ENCODE assay signal across 8 cellular contexts in genomic region chr12:56628671-56629458, GRCh38. TPM values are rescaled to one million over a fixed set of nuclear protein-coding genes. Genes with fewer than 3 reads are reported as not detected.
DNase-seq lines count a peak whose midpoint lies in the region; TF ChIP-seq lines count a peak whose summit lies in the region.

No MANE protein-coding gene starts in this region.

- no peak for TF ChIP-seq EP300 in transverse colon (IDR thresholded peaks at IDR 0.05; ENCODE audit: low read depth)

- no peaks in the 10 kb centered on the region for H3K27me3 ChIP-seq in H9 (ENCODE audit: insufficient read depth, low read length)
- H3K27me3 ChIP-seq in Peyer's patch = no peaks in the 10 kb centered on the region
- H3K27me3 ChIP-seq in transverse colon = no peaks in the 10 kb centered on the region

- H3K4me3 Mint-ChIP-seq in H9 = peak overlapping the region; percentile 97 to 98
- H3K4me3 Mint-ChIP-seq in nephron progenitor cell = peak overlapping the region; percentile 96

- no peak overlapping the region for H2BK15ac ChIP-seq in H9 (ENCODE audit: low read depth, low read length)

- H4K5ac ChIP-seq in H9 (ENCODE audit: insufficient read length, low read depth, low read length) = no peak overlapping the region

- H3K23me2 ChIP-seq in H9 (ENCODE audit: insufficient read length, low read depth, low read length, poor library complexity, severe bottlenecking) = peaks cover 11% of the 10 kb centered on the region

- 0 out of 2 replicates have a peak overlapping the region, but pooled peaks have one; percentile 75 for H3K14ac ChIP-seq in H9 (ENCODE audit: insufficient read depth, low read length)

- H3K4me1 ChIP-seq in H9 (ENCODE audit: insufficient read depth, low read length) = peaks cover 14% of the 10 kb centered on the region; the same call in 1 of the 2 replicates
- H3K4me1 ChIP-seq in Peyer's patch = peaks cover 7 to 46% (median 23%) of the 10 kb centered on the region in 4 donors
- H3K4me1 ChIP-seq in transverse colon = peaks cover 34 to 81% (median 48%) of the 10 kb centered on the region in 4 donors

- peaks cover 2 to 20% (median 13%) of the 10 kb centered on the region in 3 experiments; a peak in 5 of 7 replicates for H3K36me3 Mint-ChIP-seq in H9 (ENCODE audit: insufficient read depth in 1 of 3, low read depth in 3 of 3)
- H3K36me3 Mint-ChIP-seq in nephron progenitor cell (ENCODE audit: low read depth) = peaks cover 25% of the 10 kb centered on the region

- H3K9me3 Mint-ChIP-seq in H9 (peaks cover 0 to 3% of the 10 kb centered on the region in 2 experiments; a peak in 2 of 5 replicates), nephron progenitor cell (no peaks in the 10 kb centered on the region)

- no peak overlapping the region for H2BK120ac ChIP-seq in H9 (ENCODE audit: low read depth, low read length, poor library complexity, severe bottlenecking)

- TF ChIP-seq POLR2A in Peyer's patch (IDR thresholded peaks at IDR 0.05) = peak in 1 of 2 donors; percentile 26
- peak; percentile 38 for TF ChIP-seq POLR2A in transverse colon (IDR thresholded peaks at IDR 0.05)

- peak overlapping the region; percentile 77 for H3K9ac ChIP-seq in H9 (ENCODE audit: extremely low read depth, insufficient read length, low read length)

- H3K36me3 ChIP-seq in Peyer's patch (no peaks in the 10 kb centered on the region), transverse colon (peaks cover 0 to 8% (median 0%) of the 10 kb centered on the region in 4 donors)

- no peak overlapping the region for H3K18ac ChIP-seq in H9 (ENCODE audit: insufficient read length, low read depth, low read length)

- no peak overlapping the region for H2BK12ac ChIP-seq in H9 (ENCODE audit: insufficient read length, low read depth, low read length)

- peaks cover 25% of the 10 kb centered on the region; the same call in 1 of the 2 replicates for H3K79me2 ChIP-seq in H9 (ENCODE audit: insufficient read depth, low read length)

- no peak overlapping the region for H2BK5ac ChIP-seq in H9 (ENCODE audit: insufficient read length, low read length)

- in situ Hi-C loops in transverse colon (cut with MboI; ENCODE audit: low pct_ligation_motif_present in 1 of 4, low pct_unique_long_range_greater_than_20kb in 1 of 4, low sequenced_read_pairs in 3 of 4) = no loop called here

- H4K91ac ChIP-seq in H9 (ENCODE audit: insufficient read length, low read depth, low read length) = no peak overlapping the region

- no peak overlapping the region for H3T11ph ChIP-seq in H9 (ENCODE audit: low read length)

- no peak overlapping the region for H2BK20ac ChIP-seq in H9 (ENCODE audit: low read depth, low read length, poor library complexity, severe bottlenecking)

- 100% methylated on average over 1 of the region's 18 CpGs for WGBS in H9 (ENCODE audit: extremely low coverage, insufficient read length, low lambda C conversion rate)
- WGBS in transverse colon (ENCODE audit: low coverage in 1 of 2), 2 donors = 0% methylated on average over 12 to 18 of the region's 18 CpGs

- H3K4me2 ChIP-seq in H9 (ENCODE audit: insufficient read depth, insufficient read length, low read length) = peak overlapping the region; percentile 98

- H3K4ac ChIP-seq in H9 (ENCODE audit: low read depth, low read length) = no peak overlapping the region

- H3K56ac ChIP-seq in H9 (ENCODE audit: insufficient read length, low read depth, low read length) = no peak overlapping the region

- DNase-seq in CD1c-positive myeloid dendritic cell (ENCODE audit: extremely low spot score) (peak; percentile 67), H9 (no peak), Peyer's patch (peak; percentile 69 to 92 (median 92)), activated gamma-delta T cell treated with Interleukin-2 at 50 U/mL for 16 hours (peak; percentile 69), foreskin fibroblast (peak; percentile 54 to 71), nephron progenitor cell (peak; percentile 61), transverse colon (peak; percentile 79), KG1 (lab: John Stamatoyannopoulos, UW) (no peak)

- peak overlapping the region; percentile 4 to 38 (median 37) for H3K27ac Mint-ChIP-seq in H9
- peak overlapping the region; percentile 86 for H3K27ac Mint-ChIP-seq in nephron progenitor cell

- TF ChIP-seq CTCF in H9 (conservative IDR thresholded peaks at IDR 0.05) (no peak), Peyer's patch (IDR thresholded peaks at IDR 0.05) (no peak), foreskin fibroblast (IDR thresholded peaks at IDR 0.05; ENCODE audit: low read depth, low read length) (no peak), nephron progenitor cell (IDR thresholded peaks at IDR 0.05) (no peak), transverse colon (IDR thresholded peaks at IDR 0.05) (no peak)

- no peaks in the 10 kb centered on the region for H4K20me1 ChIP-seq in H9 (ENCODE audit: control insufficient read depth, insufficient read depth, insufficient read length)

- peak overlapping the region; percentile 86 to 99 (median 94) for H3K4me3 ChIP-seq in Peyer's patch
- H3K4me3 ChIP-seq in foreskin fibroblast (ENCODE audit: low read depth in 1 of 2, low read length in 2 of 2) = peak overlapping the region; percentile 88 to 96
- peak overlapping the region; percentile 93 to 98 (median 96) for H3K4me3 ChIP-seq in transverse colon

- intact Hi-C loops in transverse colon (cut with DNase I; ENCODE audit: low total_unique reads) = no loop called here

- H3K23ac ChIP-seq in H9 (ENCODE audit: insufficient read length, low read depth, low read length) = no peak overlapping the region

- no peak overlapping the region for H2AFZ ChIP-seq in H9 (ENCODE audit: low read length)

- H4K8ac ChIP-seq in H9 (replicated peaks; ENCODE audit: insufficient read length, low read depth, low read length) = no peak overlapping the region

- no peaks in the 10 kb centered on the region for H3K27me3 Mint-ChIP-seq in H9 (ENCODE audit: low read depth)
- H3K27me3 Mint-ChIP-seq in nephron progenitor cell (ENCODE audit: low read depth, poor library complexity) = no peaks in the 10 kb centered on the region

- peaks cover 4% of the 10 kb centered on the region for H3K79me1 ChIP-seq in H9 (ENCODE audit: insufficient read depth, low read depth, low read length, poor library complexity, severe bottlenecking)

- H3K9me3 ChIP-seq in H9 (ENCODE audit: control insufficient read depth, low read depth, low read length) (no peaks in the 10 kb centered on the region), Peyer's patch (no peaks in the 10 kb centered on the region), transverse colon (no peaks in the 10 kb centered on the region)

- no peak overlapping the region for H3K27ac ChIP-seq in H9 (ENCODE audit: insufficient read length, low read depth, low read length)
- H3K27ac ChIP-seq in Peyer's patch = peak overlapping the region; percentile 89 to 97 (median 90)
- H3K27ac ChIP-seq in transverse colon = peak overlapping the region; percentile 95 to 99 (median 96)

- H3K4me1 Mint-ChIP-seq in H9 (peaks cover 48 to 50% of the 10 kb centered on the region in 2 experiments), nephron progenitor cell (peaks cover 73% of the 10 kb centered on the region)

- H2AK5ac ChIP-seq in H9 (ENCODE audit: insufficient read length, low read length) = no peak overlapping the region

RNA-seq across cellular contexts. Expression of gene BAZ2A, which starts 1.3 kb away (rescaled TPM):
- total RNA-seq in H9 (2021) = 94.1 and 108 TPM in 2 replicates
- 100 to 1,000 TPM in 3 of 4 donors, 10 to 100 TPM in 1; 98.2 to 259 (median 141) TPM for total RNA-seq in Peyer's patch
- total RNA-seq in transverse colon = 100 to 1,000 TPM; 108 to 261 (median 124) TPM

RNA-seq across cellular contexts. Expression of gene ATP5F1B, which starts 16.9 kb away (rescaled TPM):
- total RNA-seq in H9 (2021) (927 and 936 TPM in 2 replicates), Peyer's patch (100 to 1,000 TPM; 333 to 768 (median 688) TPM), transverse colon (1,000 to 10,000 TPM in 1 of 4 donors, 100 to 1,000 TPM in 3; 442 to 1,000 (median 608) TPM)

RNA-seq across cellular contexts. Expression of gene PTGES3, which starts 59.2 kb away (rescaled TPM):
- total RNA-seq in H9 (2021) = 435 and 449 TPM in 2 replicates
- 10 to 100 TPM; 50.6 to 95.7 (median 67.3) TPM for total RNA-seq in Peyer's patch
- 100 to 1,000 TPM in 2 of 4 donors, 10 to 100 TPM in 2; 40.4 to 168 (median 102) TPM for total RNA-seq in transverse colon

Comparison
In these comparisons a context has a peak if more than half of its experiments do, and no peak if none do; other contexts are left out.
1. DNase-seq: peak in CD1c-positive myeloid dendritic cell (single experiment), Peyer's patch (3 of 3), activated gamma-delta T cell treated with Interleukin-2 at 50 U/mL for 16 hours (single experiment), foreskin fibroblast (2 of 2), nephron progenitor cell (single experiment) and transverse colon (single experiment); none in H9 (single experiment) and KG1 (single experiment).
2. Peak in every context shown above with its lines, with median percentiles within 50 percentile points of each other: H3K4me3 ChIP-seq.